Comparison of ENCODE assay signal across 23 cellular contexts in the genomic region with DNA sequence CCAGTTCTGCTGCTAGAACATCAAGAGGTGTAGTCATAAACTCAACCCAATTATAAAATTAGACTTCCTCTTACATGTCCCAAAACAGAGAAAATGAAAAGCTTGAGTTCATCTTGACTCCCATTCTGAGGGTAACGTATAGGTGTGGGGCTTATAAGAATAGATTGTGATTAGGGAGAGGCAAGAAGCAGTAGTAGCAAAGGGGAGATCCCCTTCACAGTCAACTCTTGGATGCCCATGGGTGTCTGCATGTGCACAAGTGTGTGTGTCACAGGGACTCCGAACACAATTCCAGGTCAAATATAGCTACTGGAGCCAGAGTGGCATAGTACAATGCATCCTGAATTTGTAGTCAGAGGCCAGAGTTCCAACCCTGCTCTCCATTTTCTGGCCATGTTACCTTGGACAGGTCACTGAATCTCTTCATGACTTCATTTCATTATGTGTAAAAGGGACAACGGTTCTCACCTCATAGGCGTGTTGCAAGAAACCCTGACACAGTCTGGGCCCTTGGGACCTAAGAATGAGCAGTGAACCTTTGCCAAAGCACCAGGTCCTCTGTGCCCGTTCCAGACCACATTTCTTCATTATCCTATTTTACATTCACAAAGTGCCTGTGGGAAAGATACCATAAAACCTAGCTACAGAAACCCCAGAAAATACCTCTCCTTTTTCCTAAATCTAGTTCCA. TPM values are rescaled to one million over a fixed set of nuclear protein-coding genes. Genes with fewer than 3 reads are reported as not detected.
A peak's percentile ranks its signal among the peaks of the same experiment; 100 is the strongest.
DNase-seq lines count a peak whose midpoint lies in the region; ATAC-seq and TF ChIP-seq lines count a peak whose summit lies in the region.
"Had no signal": no experiment of that assay in that cellular context is flagged by ENCODE, and none has a peak within 500 bp of the region (broad histone marks: within the 10 kb centered on the region; RNA-seq: fewer than 3 reads in every experiment).

No MANE protein-coding gene starts in this region.

- peak; percentile 63 for ATAC-seq in activated CD4-positive, alpha-beta T cell treated with anti-CD3 and anti-CD28 coated beads for 36 hours
- ATAC-seq in stimulated activated memory B cell treated with anti-CD40 and anti-IgM and Interleukin-4, amounts not matched to agents 10 μg/mL and 1 μg/mL and 100 μg/mL, for 72 hours, result peak; percentile 72
- no peak for ATAC-seq in GM18873 (IDR thresholded peaks at IDR 0.05; ENCODE audit: low FRiP score, unreplicated experiment)
- ATAC-seq in left colon, result no peak
- ATAC-seq: body of pancreas, left ventricle myocardium superior had no signal

- H3K4me1 ChIP-seq in Loucy (ENCODE audit: insufficient read depth, low read length, poor library complexity, severe bottlenecking), result peaks cover 27% of the 10 kb centered on the region
- H3K4me1 ChIP-seq: body of pancreas, HAP-1 had no signal

- H3K9me3 Mint-ChIP-seq in activated CD4-positive, alpha-beta T cell treated with anti-CD3 and anti-CD28 coated beads for 36 hours (ENCODE audit: low read depth), result no peaks in the 10 kb centered on the region
- no peaks in the 10 kb centered on the region for H3K9me3 Mint-ChIP-seq in activated naive CD8-positive, alpha-beta T cell (ENCODE audit: low read depth)
- no peaks in the 10 kb centered on the region for H3K9me3 Mint-ChIP-seq in stimulated activated memory B cell treated with anti-CD40 and anti-IgM and Interleukin-4, amounts not matched to agents 10 μg/mL and 1 μg/mL and 100 μg/mL, for 72 hours
- H3K9me3 Mint-ChIP-seq: activated naive CD8-positive, alpha-beta T cell treated with anti-CD3 and anti-CD28 coated beads, Interleukin-2, amount 10 ng/mL, durations not matched to agents 7 days and 5 days; type B pancreatic cell had no signal

- peak overlapping the region; percentile 72 for H3K4me2 ChIP-seq in Loucy (ENCODE audit: low read depth, low read length, poor library complexity, severe bottlenecking)

- no peaks in the 10 kb centered on the region for H4K20me1 ChIP-seq in Loucy (ENCODE audit: insufficient read depth, low read length, poor library complexity, severe bottlenecking)

- CTCF ChIA-PET in activated CD4-positive, alpha-beta T cell treated with anti-CD3 and anti-CD28 coated beads for 36 hours (lab: Charles Lee), result interaction anchor here (0.6 to 2.9 kb wide), 6 partner anchors 11 to 340 kb away, joined by 3 to 12 read pairs (median 3); partner anchors contain the start of genes FBXO9 and GSTA4

- peaks cover 75% of the 10 kb centered on the region for H3K4me1 Mint-ChIP-seq in activated CD4-positive, alpha-beta T cell treated with anti-CD3 and anti-CD28 coated beads for 36 hours
- peaks cover 46% of the 10 kb centered on the region for H3K4me1 Mint-ChIP-seq in activated naive CD8-positive, alpha-beta T cell (ENCODE audit: low read depth)
- H3K4me1 Mint-ChIP-seq in stimulated activated memory B cell treated with anti-CD40 and anti-IgM and Interleukin-4, amounts not matched to agents 10 μg/mL and 1 μg/mL and 100 μg/mL, for 72 hours, result peaks cover 40% of the 10 kb centered on the region

- peak overlapping the region; percentile 41 for H3K4me3 Mint-ChIP-seq in activated CD4-positive, alpha-beta T cell treated with anti-CD3 and anti-CD28 coated beads for 36 hours
- H3K4me3 Mint-ChIP-seq in activated naive CD8-positive, alpha-beta T cell, result peak overlapping the region; percentile 44
- peak overlapping the region; percentile 38 for H3K4me3 Mint-ChIP-seq in stimulated activated memory B cell treated with anti-CD40 and anti-IgM and Interleukin-4, amounts not matched to agents 10 μg/mL and 1 μg/mL and 100 μg/mL, for 72 hours
- H3K4me3 Mint-ChIP-seq: type B pancreatic cell had no signal

- POLR2A ChIA-PET in activated CD4-positive, alpha-beta T cell treated with anti-CD3 and anti-CD28 coated beads for 36 hours (lab: Charles Lee), result no interaction called here

- H3K9ac ChIP-seq in Loucy (ENCODE audit: low read depth, low read length, poor library complexity, severe bottlenecking), result no peak overlapping the region

- peaks cover 10% of the 10 kb centered on the region for H3K27me3 Mint-ChIP-seq in activated CD4-positive, alpha-beta T cell treated with anti-CD3 and anti-CD28 coated beads for 36 hours
- peaks cover 17% of the 10 kb centered on the region for H3K27me3 Mint-ChIP-seq in activated naive CD8-positive, alpha-beta T cell
- no peaks in the 10 kb centered on the region for H3K27me3 Mint-ChIP-seq in stimulated activated memory B cell treated with anti-CD40 and anti-IgM and Interleukin-4, amounts not matched to agents 10 μg/mL and 1 μg/mL and 100 μg/mL, for 72 hours
- H3K27me3 Mint-ChIP-seq: type B pancreatic cell had no signal

- intact Hi-C loops in activated CD4-positive, alpha-beta T cell treated with anti-CD3 and anti-CD28 coated beads for 36 hours (cut with DNase I, micrococcal nuclease), result no loop called here
- intact Hi-C loops in left colon (cut with DNase I, micrococcal nuclease), result no loop called here

- no peak for TF ChIP-seq CTCF in Loucy (conservative IDR thresholded peaks at IDR 0.05; ENCODE audit: low read length)

- H3K79me2 ChIP-seq in Loucy (ENCODE audit: insufficient read depth, low read length), result no peaks in the 10 kb centered on the region

- H2AFZ ChIP-seq in Loucy (ENCODE audit: low read length), result no peak overlapping the region

- peaks cover 53% of the 10 kb centered on the region for H3K36me3 Mint-ChIP-seq in activated CD4-positive, alpha-beta T cell treated with anti-CD3 and anti-CD28 coated beads for 36 hours (ENCODE audit: low read depth)
- H3K36me3 Mint-ChIP-seq in activated naive CD8-positive, alpha-beta T cell, result no peaks in the 10 kb centered on the region
- no peaks in the 10 kb centered on the region for H3K36me3 Mint-ChIP-seq in stimulated activated memory B cell treated with anti-CD40 and anti-IgM and Interleukin-4, amounts not matched to agents 10 μg/mL and 1 μg/mL and 100 μg/mL, for 72 hours

- no peaks in the 10 kb centered on the region; the same call in 1 of the 2 replicates for H3F3A ChIP-seq in Loucy (ENCODE audit: low read depth)

- H3K27me3 ChIP-seq in Loucy (ENCODE audit: insufficient read depth, low read length, poor library complexity, severe bottlenecking), result peaks cover 41% of the 10 kb centered on the region
- H3K27me3 ChIP-seq: body of pancreas, Peyer's patch had no signal

- peak; percentile 27 for DNase-seq in activated CD4-positive, alpha-beta T cell treated with anti-CD3 and anti-CD28 coated beads for 36 hours
- no peak for DNase-seq in activated CD4-positive, alpha-beta T cell treated with anti-CD3 and anti-CD28 coated beads for 1 hour
- no peak for DNase-seq in left colon
- DNase-seq in iPS-NIHi11 (ENCODE audit: low spot score), result no peak
- DNase-seq: 8988T; activated naive CD8-positive, alpha-beta T cell treated with anti-CD3 and anti-CD28 coated beads, Interleukin-2, amount 10 ng/mL, durations not matched to agents 7 days and 5 days; body of pancreas; Calu3; glutamatergic neuron; Kasumi-1; left ventricle myocardium superior; NCI-H1105; NCI-H2081; NCI-H446 treated with DMSO at 0.1 percent for 48 hours had no signal

- no peak overlapping the region for H3K4me3 ChIP-seq in Loucy (ENCODE audit: low read length, poor library complexity, severe bottlenecking)
- H3K4me3 ChIP-seq: body of pancreas, HAP-1, Peyer's patch, skin epidermis had no signal

- H3K27ac Mint-ChIP-seq in activated CD4-positive, alpha-beta T cell treated with anti-CD3 and anti-CD28 coated beads for 36 hours, result peak overlapping the region; percentile 78
- peak overlapping the region; percentile 13 for H3K27ac Mint-ChIP-seq in activated naive CD8-positive, alpha-beta T cell
- peak overlapping the region; percentile 19 for H3K27ac Mint-ChIP-seq in stimulated activated memory B cell treated with anti-CD40 and anti-IgM and Interleukin-4, amounts not matched to agents 10 μg/mL and 1 μg/mL and 100 μg/mL, for 72 hours
- H3K27ac Mint-ChIP-seq: type B pancreatic cell had no signal

- H3K36me3 ChIP-seq in Loucy (ENCODE audit: insufficient read depth, low read length), result no peaks in the 10 kb centered on the region

- no peaks in the 10 kb centered on the region for H3K9me2 ChIP-seq in Loucy (replicated peaks; ENCODE audit: low read depth, low read length)

- H3K9me3 ChIP-seq in Loucy (ENCODE audit: insufficient read depth, low read depth, low read length), result no peaks in the 10 kb centered on the region
- H3K9me3 ChIP-seq: body of pancreas, HAP-1, Peyer's patch had no signal

RNA-seq across cellular contexts. Expression of gene GSTA4, which starts 11.8 kb away (rescaled TPM):
- 10 to 100 TPM; 23.5 to 28.9 TPM for total RNA-seq in activated CD4-positive, alpha-beta T cell treated with anti-CD3 and anti-CD28 coated beads for 36 hours
- 10 to 100 TPM; 14.1 to 15.2 TPM for total RNA-seq in left colon
- total RNA-seq: HT1080 had no signal

Comparison
In these comparisons a context has a peak if more than half of its experiments do, and no peak if none do; other contexts are left out.
1. ATAC-seq: peak in activated CD4-positive, alpha-beta T cell treated with anti-CD3 and anti-CD28 coated beads for 36 hours (single experiment) and stimulated activated memory B cell treated with anti-CD40 and anti-IgM and Interleukin-4, amounts not matched to agents 10 μg/mL and 1 μg/mL and 100 μg/mL, for 72 hours (single experiment); none in GM18873 (single experiment) and left colon (single experiment).
2. H3K27ac Mint-ChIP-seq: peak in every context shown above with its lines; median percentile 78 in activated CD4-positive, alpha-beta T cell treated with anti-CD3 and anti-CD28 coated beads for 36 hours; 19 in stimulated activated memory B cell treated with anti-CD40 and anti-IgM and Interleukin-4, amounts not matched to agents 10 μg/mL and 1 μg/mL and 100 μg/mL, for 72 hours; 13 in activated naive CD8-positive, alpha-beta T cell.
3. Peak in every context shown above with its lines, with median percentiles within 50 percentile points of each other: H3K4me3 Mint-ChIP-seq.